Comparison of ENCODE assay signal across 8 cellular contexts in genomic region chr16:53022374-53022773, GRCh38. TPM values are rescaled to one million over a fixed set of nuclear protein-coding genes. Genes with fewer than 3 reads are reported as not detected.
DNase-seq lines count a peak whose midpoint lies in the region; ATAC-seq and TF ChIP-seq lines count a peak whose summit lies in the region.

No MANE protein-coding gene starts in this region.

- no peak overlapping the region for H3K4me3 Mint-ChIP-seq in stimulated activated naive B cell treated with anti-CD40 and anti-IgM and Interleukin-4, amounts not matched to agents 10 μg/mL and 1 μg/mL and 100 μg/mL, for 72 hours

- no peak overlapping the region for H3K27ac ChIP-seq in VCaP

- DNase-seq in AML-193 (lab: John Stamatoyannopoulos, UW) (peak; percentile 33 to 35), NCI-H1694 treated with DMSO at 0.1 percent for 48 hours (lab: John Stamatoyannopoulos, UW) (peak; percentile 40), left cardiac atrium (no peak), cortex of kidney (lab: John Stamatoyannopoulos, UW) (no peak)
- no peak for DNase-seq in stimulated activated naive B cell treated with anti-CD40 and anti-IgM and Interleukin-4, amounts not matched to agents 10 μg/mL and 1 μg/mL and 100 μg/mL, for 72 hours
- no peak for DNase-seq in stimulated activated naive CD4-positive, alpha-beta T cell treated with Interleukin-2 at 50 U/mL for 16 hours (lab: John Stamatoyannopoulos, UW)

- ATAC-seq in GM18868 (IDR thresholded peaks at IDR 0.05; ENCODE audit: unreplicated experiment) (peak; percentile 82), left cardiac atrium (peak; percentile 57 to 87)
- peak; percentile 42 to 50 for ATAC-seq in stimulated activated naive B cell treated with anti-CD40 and anti-IgM and Interleukin-4, amounts not matched to agents 10 μg/mL and 1 μg/mL and 100 μg/mL, for 72 hours (replicated peaks)

- intact Hi-C loops in left cardiac atrium (cut with DNase I), result loop anchor here in 1 of 2 donors (2.0 kb wide), 1 partner anchor 836 kb away; no protein-coding TSS in a partner anchor

- no peak overlapping the region for H3K27ac Mint-ChIP-seq in stimulated activated naive B cell treated with anti-CD40 and anti-IgM and Interleukin-4, amounts not matched to agents 10 μg/mL and 1 μg/mL and 100 μg/mL, for 72 hours

- TF ChIP-seq CTCF in VCaP (conservative IDR thresholded peaks at IDR 0.05), result peak; percentile 66

- peaks cover 0 to 2% of the 10 kb centered on the region in 2 donors for H3K36me3 Mint-ChIP-seq in stimulated activated naive B cell treated with anti-CD40 and anti-IgM and Interleukin-4, amounts not matched to agents 10 μg/mL and 1 μg/mL and 100 μg/mL, for 72 hours

- no peaks in the 10 kb centered on the region for H3K9me3 Mint-ChIP-seq in stimulated activated naive B cell treated with anti-CD40 and anti-IgM and Interleukin-4, amounts not matched to agents 10 μg/mL and 1 μg/mL and 100 μg/mL, for 72 hours

- peaks cover 0 to 5% of the 10 kb centered on the region in 2 donors for H3K27me3 Mint-ChIP-seq in stimulated activated naive B cell treated with anti-CD40 and anti-IgM and Interleukin-4, amounts not matched to agents 10 μg/mL and 1 μg/mL and 100 μg/mL, for 72 hours

- peaks cover 0 to 6% of the 10 kb centered on the region in 2 donors for H3K4me1 Mint-ChIP-seq in stimulated activated naive B cell treated with anti-CD40 and anti-IgM and Interleukin-4, amounts not matched to agents 10 μg/mL and 1 μg/mL and 100 μg/mL, for 72 hours

RNA-seq across cellular contexts. Expression of gene CHD9NB, which starts 30.3 kb away (rescaled TPM):
- total RNA-seq in left cardiac atrium, result under 1 TPM; 0.47 to 0.94 TPM

RNA-seq across cellular contexts. Expression of gene CHD9, which starts 32.4 kb away (rescaled TPM):
- total RNA-seq in left cardiac atrium, result 10 to 100 TPM; 44.2 to 60.3 TPM

Comparison
In these comparisons a context has a peak if more than half of its experiments do, and no peak if none do; other contexts are left out.
1. DNase-seq: peak in AML-193 (2 of 2) and NCI-H1694 treated with DMSO at 0.1 percent for 48 hours (single experiment); none in left cardiac atrium (single experiment), stimulated activated naive B cell treated with anti-CD40 and anti-IgM and Interleukin-4, amounts not matched to agents 10 μg/mL and 1 μg/mL and 100 μg/mL, for 72 hours (single experiment), cortex of kidney (single experiment) and stimulated activated naive CD4-positive, alpha-beta T cell treated with Interleukin-2 at 50 U/mL for 16 hours (single experiment).
2. Peak in every context shown above with its lines, with median percentiles within 50 percentile points of each other: ATAC-seq.